In genomic region chr22:45263790-45264269, GRCh38 we compare ENCODE assay signal across 1 cellular context.
TF ChIP-seq lines count a peak whose summit lies in the region.

No MANE protein-coding gene starts in this region.

TF ChIP-seq in HepG2, 621 proteins besides CTCF, POLR2A, EP300 and RAD21 (continued from another document and continues in another):
- peak; percentile 89; the same call in 1 of the 2 replicates for TF ChIP-seq ARID4A (CRISPR knock-in tag; IDR thresholded peaks at IDR 0.05; ENCODE audit: borderline replicate concordance)
- no peak for TF ChIP-seq SOX6 (IDR thresholded peaks at IDR 0.05)
- TF ChIP-seq SOX6 (CRISPR knock-in tag; IDR thresholded peaks at IDR 0.05): peak; percentile 40
- no peak for TF ChIP-seq ZBTB10 (CRISPR knock-in tag; IDR thresholded peaks at IDR 0.05; ENCODE audit: borderline replicate concordance)
- no peak for TF ChIP-seq MTF2 (CRISPR knock-in tag; IDR thresholded peaks at IDR 0.05; ENCODE audit: borderline replicate concordance)
- no peak for TF ChIP-seq SRSF9 (IDR thresholded peaks at IDR 0.05; ENCODE audit: borderline replicate concordance, insufficient read depth, low read depth, low read length, poor library complexity, severe bottlenecking)
- TF ChIP-seq CBFB (CRISPR knock-in tag; IDR thresholded peaks at IDR 0.05): peak; percentile 50; the same call in 1 of the 2 replicates
- TF ChIP-seq ZNF768 (CRISPR knock-in tag; IDR thresholded peaks at IDR 0.05): peak; percentile 61; the same call in 1 of the 2 replicates
- TF ChIP-seq ZNF292 (CRISPR knock-in tag; IDR thresholded peaks at IDR 0.05; ENCODE audit: borderline replicate concordance, low read depth): peak; percentile 89
- TF ChIP-seq ATF7 (IDR thresholded peaks at IDR 0.05): no peak
- TF ChIP-seq ATF7 (CRISPR knock-in tag; IDR thresholded peaks at IDR 0.05): no peak
- no peak for TF ChIP-seq BRD4 (CRISPR knock-in tag; IDR thresholded peaks at IDR 0.05)
- no peak for TF ChIP-seq ZNF383 (CRISPR knock-in tag; IDR thresholded peaks at IDR 0.05; ENCODE audit: borderline replicate concordance)
- TF ChIP-seq, protein P1, sequence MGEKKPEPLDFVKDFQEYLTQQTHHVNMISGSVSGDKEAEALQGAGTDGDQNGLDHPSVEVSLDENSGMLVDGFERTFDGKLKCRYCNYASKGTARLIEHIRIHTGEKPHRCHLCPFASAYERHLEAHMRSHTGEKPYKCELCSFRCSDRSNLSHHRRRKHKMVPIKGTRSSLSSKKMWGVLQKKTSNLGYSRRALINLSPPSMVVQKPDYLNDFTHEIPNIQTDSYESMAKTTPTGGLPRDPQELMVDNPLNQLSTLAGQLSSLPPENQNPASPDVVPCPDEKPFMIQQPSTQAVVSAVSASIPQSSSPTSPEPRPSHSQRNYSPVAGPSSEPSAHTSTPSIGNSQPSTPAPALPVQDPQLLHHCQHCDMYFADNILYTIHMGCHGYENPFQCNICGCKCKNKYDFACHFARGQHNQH (CRISPR knock-in tag; IDR thresholded peaks at IDR 0.05): peak; percentile 97
- no peak for TF ChIP-seq HNRNPK (IDR thresholded peaks at IDR 0.05; ENCODE audit: low read depth, low read length, poor library complexity, severe bottlenecking)
- no peak for TF ChIP-seq ZNF17 (CRISPR knock-in tag; IDR thresholded peaks at IDR 0.05)
- TF ChIP-seq TAF15 (IDR thresholded peaks at IDR 0.05; ENCODE audit: low read depth, low read length, poor library complexity, severe bottlenecking): no peak
- peak; percentile 91 for TF ChIP-seq TGIF2 (CRISPR knock-in tag; IDR thresholded peaks at IDR 0.05)
- TF ChIP-seq NCOA5 (CRISPR knock-in tag; IDR thresholded peaks at IDR 0.05): no peak
- no peak for TF ChIP-seq NR1H2 (CRISPR knock-in tag; IDR thresholded peaks at IDR 0.05; ENCODE audit: borderline replicate concordance, low read depth)
- TF ChIP-seq, protein P2, sequence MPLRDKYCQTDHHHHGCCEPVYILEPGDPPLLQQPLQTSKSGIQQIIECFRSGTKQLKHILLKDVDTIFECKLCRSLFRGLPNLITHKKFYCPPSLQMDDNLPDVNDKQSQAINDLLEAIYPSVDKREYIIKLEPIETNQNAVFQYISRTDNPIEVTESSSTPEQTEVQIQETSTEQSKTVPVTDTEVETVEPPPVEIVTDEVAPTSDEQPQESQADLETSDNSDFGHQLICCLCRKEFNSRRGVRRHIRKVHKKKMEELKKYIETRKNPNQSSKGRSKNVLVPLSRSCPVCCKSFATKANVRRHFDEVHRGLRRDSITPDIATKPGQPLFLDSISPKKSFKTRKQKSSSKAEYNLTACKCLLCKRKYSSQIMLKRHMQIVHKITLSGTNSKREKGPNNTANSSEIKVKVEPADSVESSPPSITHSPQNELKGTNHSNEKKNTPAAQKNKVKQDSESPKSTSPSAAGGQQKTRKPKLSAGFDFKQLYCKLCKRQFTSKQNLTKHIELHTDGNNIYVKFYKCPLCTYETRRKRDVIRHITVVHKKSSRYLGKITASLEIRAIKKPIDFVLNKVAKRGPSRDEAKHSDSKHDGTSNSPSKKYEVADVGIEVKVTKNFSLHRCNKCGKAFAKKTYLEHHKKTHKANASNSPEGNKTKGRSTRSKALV (CRISPR knock-in tag; IDR thresholded peaks at IDR 0.05): no peak
- no peak for TF ChIP-seq LRRFIP1 (CRISPR knock-in tag; conservative IDR thresholded peaks at IDR 0.05)
- peak; percentile 43; the same call in 1 of the 2 replicates for TF ChIP-seq IRF2 (CRISPR knock-in tag; IDR thresholded peaks at IDR 0.05)
- TF ChIP-seq HNRNPLL (IDR thresholded peaks at IDR 0.05; ENCODE audit: low read depth, low read length, poor library complexity, severe bottlenecking): peak; percentile 27
- TF ChIP-seq REL (CRISPR knock-in tag; conservative IDR thresholded peaks at IDR 0.05): no peak
- 0 out of 2 replicates have a peak, but pooled peaks have one; percentile 66 for TF ChIP-seq TSC22D2 (CRISPR knock-in tag; IDR thresholded peaks at IDR 0.05; ENCODE audit: borderline replicate concordance)
- TF ChIP-seq AKAP8 (CRISPR knock-in tag; IDR thresholded peaks at IDR 0.05): no peak
- no peak for TF ChIP-seq ZNF879 (CRISPR knock-in tag; IDR thresholded peaks at IDR 0.05)
- TF ChIP-seq GZF1 (CRISPR knock-in tag; IDR thresholded peaks at IDR 0.05): 0 out of 2 replicates have a peak, but pooled peaks have one; percentile 57
- no peak for TF ChIP-seq SMARCE1 (IDR thresholded peaks at IDR 0.05; ENCODE audit: borderline replicate concordance)
- no peak for TF ChIP-seq DR1 (CRISPR knock-in tag; IDR thresholded peaks at IDR 0.05)
- no peak for TF ChIP-seq ZNF101 (CRISPR knock-in tag; IDR thresholded peaks at IDR 0.05; ENCODE audit: borderline replicate concordance, low read depth)
- TF ChIP-seq ZNF382 (CRISPR knock-in tag; IDR thresholded peaks at IDR 0.05; ENCODE audit: borderline replicate concordance): no peak
- TF ChIP-seq ZNF781 (CRISPR knock-in tag; IDR thresholded peaks at IDR 0.05; ENCODE audit: borderline replicate concordance, not compliant biosample characterization): peak; percentile 58
- TF ChIP-seq ZBTB21 (CRISPR knock-in tag; IDR thresholded peaks at IDR 0.05): no peak
- TF ChIP-seq ZSCAN25 (CRISPR knock-in tag; IDR thresholded peaks at IDR 0.05): peak; percentile 94
- TF ChIP-seq KDM4B (CRISPR knock-in tag; IDR thresholded peaks at IDR 0.05): no peak
- peak; percentile 74 for TF ChIP-seq ZMYM2 (CRISPR knock-in tag; IDR thresholded peaks at IDR 0.05)
- peak; percentile 72; the same call in 1 of the 2 replicates for TF ChIP-seq ZNF350 (CRISPR knock-in tag; IDR thresholded peaks at IDR 0.05; ENCODE audit: borderline replicate concordance, low read depth)
- no peak for TF ChIP-seq NFE2L2 (IDR thresholded peaks at IDR 0.05; ENCODE audit: low read length)
- TF ChIP-seq ZBED4 (CRISPR knock-in tag; IDR thresholded peaks at IDR 0.05; ENCODE audit: borderline replicate concordance): 0 out of 2 replicates have a peak, but pooled peaks have one; percentile 21
- TF ChIP-seq MIXL1 (CRISPR knock-in tag; IDR thresholded peaks at IDR 0.05): no peak
- TF ChIP-seq ZNF343 (CRISPR knock-in tag; IDR thresholded peaks at IDR 0.05): no peak
- TF ChIP-seq ZBTB26 (CRISPR knock-in tag; IDR thresholded peaks at IDR 0.05; ENCODE audit: borderline replicate concordance): peak; percentile 80; the same call in 1 of the 2 replicates
- TF ChIP-seq ZNF792 (CRISPR knock-in tag; IDR thresholded peaks at IDR 0.05): peak; percentile 37; the same call in 1 of the 2 replicates
- no peak for TF ChIP-seq GTF3A (CRISPR knock-in tag; conservative IDR thresholded peaks at IDR 0.05)
- no peak for TF ChIP-seq ONECUT2 (CRISPR knock-in tag; IDR thresholded peaks at IDR 0.05)
- peak; percentile 78 for TF ChIP-seq ZFX (CRISPR knock-in tag; IDR thresholded peaks at IDR 0.05; ENCODE audit: low read depth)
- no peak for TF ChIP-seq ZNF546 (CRISPR knock-in tag; conservative IDR thresholded peaks at IDR 0.05)
- peak; percentile 87 for TF ChIP-seq SALL1 (CRISPR knock-in tag; IDR thresholded peaks at IDR 0.05)
- TF ChIP-seq ZNF563 (CRISPR knock-in tag; IDR thresholded peaks at IDR 0.05): no peak
- peak; percentile 95 for TF ChIP-seq ZMAT3 (CRISPR knock-in tag; conservative IDR thresholded peaks at IDR 0.05)
